1 cellular context compared by ENCODE assay signal in the genomic region with DNA sequence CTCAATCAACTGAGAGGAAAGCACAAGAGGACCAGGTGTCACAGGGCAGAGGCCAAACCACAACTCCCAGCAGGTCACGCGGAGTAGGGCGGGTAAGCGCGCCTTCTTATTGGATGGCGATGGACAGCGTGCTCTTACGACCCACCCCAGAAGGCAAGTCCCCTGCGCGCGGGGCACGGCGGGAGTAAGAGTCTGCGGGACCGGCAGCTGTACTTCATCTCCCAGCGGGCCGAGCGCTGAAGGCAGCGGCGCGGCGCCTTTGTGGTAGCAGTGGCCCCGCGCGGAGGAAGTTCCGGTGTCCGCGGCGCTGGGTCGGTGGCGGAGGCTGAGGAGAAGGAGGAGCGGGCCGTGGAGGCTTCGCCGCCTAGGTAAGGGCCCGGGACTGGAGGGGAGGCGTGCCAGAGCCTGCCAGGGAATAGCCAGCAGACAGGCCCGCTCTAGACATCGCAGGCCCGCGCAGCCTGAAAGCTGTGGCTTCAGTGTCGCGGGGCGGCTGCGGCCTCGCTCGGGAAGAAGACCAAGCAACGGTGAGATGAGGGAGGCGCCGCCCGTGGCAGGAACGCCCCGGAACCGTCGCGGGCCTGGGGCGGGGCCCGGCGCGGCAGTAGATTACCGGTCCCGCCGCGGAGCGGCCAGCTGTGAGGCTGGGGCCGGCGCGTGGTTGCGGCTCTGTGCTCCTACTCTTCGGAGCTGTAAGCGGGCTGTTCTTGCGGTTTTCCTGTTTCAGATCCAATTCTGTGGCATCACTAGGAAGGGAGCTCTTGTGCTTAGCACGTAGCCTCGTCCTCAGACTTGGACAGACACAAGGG.
TF ChIP-seq lines count a peak whose summit lies in the region.

A gene with protein sequence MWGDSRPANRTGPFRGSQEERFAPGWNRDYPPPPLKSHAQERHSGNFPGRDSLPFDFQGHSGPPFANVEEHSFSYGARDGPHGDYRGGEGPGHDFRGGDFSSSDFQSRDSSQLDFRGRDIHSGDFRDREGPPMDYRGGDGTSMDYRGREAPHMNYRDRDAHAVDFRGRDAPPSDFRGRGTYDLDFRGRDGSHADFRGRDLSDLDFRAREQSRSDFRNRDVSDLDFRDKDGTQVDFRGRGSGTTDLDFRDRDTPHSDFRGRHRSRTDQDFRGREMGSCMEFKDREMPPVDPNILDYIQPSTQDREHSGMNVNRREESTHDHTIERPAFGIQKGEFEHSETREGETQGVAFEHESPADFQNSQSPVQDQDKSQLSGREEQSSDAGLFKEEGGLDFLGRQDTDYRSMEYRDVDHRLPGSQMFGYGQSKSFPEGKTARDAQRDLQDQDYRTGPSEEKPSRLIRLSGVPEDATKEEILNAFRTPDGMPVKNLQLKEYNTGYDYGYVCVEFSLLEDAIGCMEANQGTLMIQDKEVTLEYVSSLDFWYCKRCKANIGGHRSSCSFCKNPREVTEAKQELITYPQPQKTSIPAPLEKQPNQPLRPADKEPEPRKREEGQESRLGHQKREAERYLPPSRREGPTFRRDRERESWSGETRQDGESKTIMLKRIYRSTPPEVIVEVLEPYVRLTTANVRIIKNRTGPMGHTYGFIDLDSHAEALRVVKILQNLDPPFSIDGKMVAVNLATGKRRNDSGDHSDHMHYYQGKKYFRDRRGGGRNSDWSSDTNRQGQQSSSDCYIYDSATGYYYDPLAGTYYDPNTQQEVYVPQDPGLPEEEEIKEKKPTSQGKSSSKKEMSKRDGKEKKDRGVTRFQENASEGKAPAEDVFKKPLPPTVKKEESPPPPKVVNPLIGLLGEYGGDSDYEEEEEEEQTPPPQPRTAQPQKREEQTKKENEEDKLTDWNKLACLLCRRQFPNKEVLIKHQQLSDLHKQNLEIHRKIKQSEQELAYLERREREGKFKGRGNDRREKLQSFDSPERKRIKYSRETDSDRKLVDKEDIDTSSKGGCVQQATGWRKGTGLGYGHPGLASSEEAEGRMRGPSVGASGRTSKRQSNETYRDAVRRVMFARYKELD (plus strand): TSS at position 293 of the 809 bp plus-strand sequence. CDS start 22,492 bp downstream, outside the sequence.

TF ChIP-seq in HepG2, 621 proteins besides CTCF, POLR2A, EP300 and RAD21 (continued from another document and continues in another):
- TF ChIP-seq, protein P1, sequence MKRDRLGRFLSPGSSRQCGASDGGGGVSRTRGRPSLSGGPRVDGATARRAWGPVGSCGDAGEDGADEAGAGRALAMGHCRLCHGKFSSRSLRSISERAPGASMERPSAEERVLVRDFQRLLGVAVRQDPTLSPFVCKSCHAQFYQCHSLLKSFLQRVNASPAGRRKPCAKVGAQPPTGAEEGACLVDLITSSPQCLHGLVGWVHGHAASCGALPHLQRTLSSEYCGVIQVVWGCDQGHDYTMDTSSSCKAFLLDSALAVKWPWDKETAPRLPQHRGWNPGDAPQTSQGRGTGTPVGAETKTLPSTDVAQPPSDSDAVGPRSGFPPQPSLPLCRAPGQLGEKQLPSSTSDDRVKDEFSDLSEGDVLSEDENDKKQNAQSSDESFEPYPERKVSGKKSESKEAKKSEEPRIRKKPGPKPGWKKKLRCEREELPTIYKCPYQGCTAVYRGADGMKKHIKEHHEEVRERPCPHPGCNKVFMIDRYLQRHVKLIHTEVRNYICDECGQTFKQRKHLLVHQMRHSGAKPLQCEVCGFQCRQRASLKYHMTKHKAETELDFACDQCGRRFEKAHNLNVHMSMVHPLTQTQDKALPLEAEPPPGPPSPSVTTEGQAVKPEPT (CRISPR knock-in tag; IDR thresholded peaks at IDR 0.05; ENCODE audit: low read depth): no peak; the same call in 1 of the 2 replicates
- TF ChIP-seq ZSCAN20 (CRISPR knock-in tag; IDR thresholded peaks at IDR 0.05; ENCODE audit: borderline replicate concordance) (0 out of 2 replicates have a peak, but pooled peaks have one; percentile 58), RNF2 (conservative IDR thresholded peaks at IDR 0.05; ENCODE audit: low read depth) (peak; percentile 82), AKAP8 (CRISPR knock-in tag; IDR thresholded peaks at IDR 0.05) (no peak), MAFK (conservative IDR thresholded peaks at IDR 0.05 in 1 of 2, IDR thresholded peaks at IDR 0.05 in 1 of 2; ENCODE audit: low read length in 2 of 2) (no peak), MIXL1 (CRISPR knock-in tag; IDR thresholded peaks at IDR 0.05) (0 out of 2 replicates have a peak, but pooled peaks have one; percentile 22), ZNF552 (CRISPR knock-in tag; IDR thresholded peaks at IDR 0.05; ENCODE audit: borderline replicate concordance) (no peak; the same call in 1 of the 2 replicates), HHEX (CRISPR knock-in tag; IDR thresholded peaks at IDR 0.05) (no peak), ZKSCAN5 (CRISPR knock-in tag; IDR thresholded peaks at IDR 0.05) (no peak), ZNF660 (CRISPR knock-in tag; IDR thresholded peaks at IDR 0.05; ENCODE audit: borderline replicate concordance, low read depth) (no peak), SRY (CRISPR knock-in tag; IDR thresholded peaks at IDR 0.05) (no peak), RXRA (CRISPR knock-in tag; IDR thresholded peaks at IDR 0.05) (peak; percentile 85), HCFC1 (IDR thresholded peaks at IDR 0.05; ENCODE audit: low read depth, low read length) (peak; percentile 86), ZNF530 (CRISPR knock-in tag; IDR thresholded peaks at IDR 0.05; ENCODE audit: low read depth) (peak; percentile 49), ZNF83 (CRISPR knock-in tag; IDR thresholded peaks at IDR 0.05; ENCODE audit: borderline replicate concordance) (peak; percentile 66; the same call in 1 of the 2 replicates), ZNF589 (CRISPR knock-in tag; conservative IDR thresholded peaks at IDR 0.05) (no peak), KDM3A (CRISPR knock-in tag; IDR thresholded peaks at IDR 0.05; ENCODE audit: low read depth) (peak; percentile 82; the same call in 1 of the 2 replicates), ZBTB8A (CRISPR knock-in tag; IDR thresholded peaks at IDR 0.05; ENCODE audit: borderline replicate concordance, low read depth) (no peak), NFRKB (IDR thresholded peaks at IDR 0.05) (no peak), ZNF143 (CRISPR knock-in tag; IDR thresholded peaks at IDR 0.05) (peak; percentile 98), ZNF326 (CRISPR knock-in tag; IDR thresholded peaks at IDR 0.05; ENCODE audit: borderline replicate concordance) (no peak), ZNF354B (CRISPR knock-in tag; IDR thresholded peaks at IDR 0.05) (no peak), ZNF430 (CRISPR knock-in tag; IDR thresholded peaks at IDR 0.05) (peak; percentile 71; the same call in 1 of the 2 replicates), ZMYM3 (CRISPR knock-in tag; IDR thresholded peaks at IDR 0.05) (no peak), ZNF367 (CRISPR knock-in tag; IDR thresholded peaks at IDR 0.05; ENCODE audit: borderline replicate concordance) (0 out of 2 replicates have a peak, but pooled peaks have one; percentile 52), CREB1 (IDR thresholded peaks at IDR 0.05) (peak; percentile 76), CREB1 (CRISPR knock-in tag; IDR thresholded peaks at IDR 0.05) (peak; percentile 95), BORCS8-MEF2B (CRISPR knock-in tag; IDR thresholded peaks at IDR 0.05) (no peak), RFXANK (CRISPR knock-in tag; IDR thresholded peaks at IDR 0.05) (peak; percentile 39; the same call in 1 of the 2 replicates), MYC (CRISPR knock-in tag; IDR thresholded peaks at IDR 0.05; ENCODE audit: borderline replicate concordance) (peak; percentile 87), ARNTL (CRISPR knock-in tag; IDR thresholded peaks at IDR 0.05) (0 out of 2 replicates have a peak, but pooled peaks have one; percentile 15), CHD4 (IDR thresholded peaks at IDR 0.05; ENCODE audit: borderline replicate concordance, low read length) (no peak), IRF2 (CRISPR knock-in tag; IDR thresholded peaks at IDR 0.05) (peak; percentile 92), HNRNPUL1 (IDR thresholded peaks at IDR 0.05; ENCODE audit: low read depth, low read length) (peak; percentile 67; the same call in 1 of the 2 replicates)
- TF ChIP-seq, protein P2, sequence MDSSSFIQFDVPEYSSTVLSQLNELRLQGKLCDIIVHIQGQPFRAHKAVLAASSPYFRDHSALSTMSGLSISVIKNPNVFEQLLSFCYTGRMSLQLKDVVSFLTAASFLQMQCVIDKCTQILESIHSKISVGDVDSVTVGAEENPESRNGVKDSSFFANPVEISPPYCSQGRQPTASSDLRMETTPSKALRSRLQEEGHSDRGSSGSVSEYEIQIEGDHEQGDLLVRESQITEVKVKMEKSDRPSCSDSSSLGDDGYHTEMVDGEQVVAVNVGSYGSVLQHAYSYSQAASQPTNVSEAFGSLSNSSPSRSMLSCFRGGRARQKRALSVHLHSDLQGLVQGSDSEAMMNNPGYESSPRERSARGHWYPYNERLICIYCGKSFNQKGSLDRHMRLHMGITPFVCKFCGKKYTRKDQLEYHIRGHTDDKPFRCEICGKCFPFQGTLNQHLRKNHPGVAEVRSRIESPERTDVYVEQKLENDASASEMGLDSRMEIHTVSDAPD (CRISPR knock-in tag; IDR thresholded peaks at IDR 0.05): no peak
- TF ChIP-seq, protein P3, sequence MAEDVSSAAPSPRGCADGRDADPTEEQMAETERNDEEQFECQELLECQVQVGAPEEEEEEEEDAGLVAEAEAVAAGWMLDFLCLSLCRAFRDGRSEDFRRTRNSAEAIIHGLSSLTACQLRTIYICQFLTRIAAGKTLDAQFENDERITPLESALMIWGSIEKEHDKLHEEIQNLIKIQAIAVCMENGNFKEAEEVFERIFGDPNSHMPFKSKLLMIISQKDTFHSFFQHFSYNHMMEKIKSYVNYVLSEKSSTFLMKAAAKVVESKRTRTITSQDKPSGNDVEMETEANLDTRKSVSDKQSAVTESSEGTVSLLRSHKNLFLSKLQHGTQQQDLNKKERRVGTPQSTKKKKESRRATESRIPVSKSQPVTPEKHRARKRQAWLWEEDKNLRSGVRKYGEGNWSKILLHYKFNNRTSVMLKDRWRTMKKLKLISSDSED (CRISPR knock-in tag; IDR thresholded peaks at IDR 0.05): no peak
- TF ChIP-seq, protein P4, sequence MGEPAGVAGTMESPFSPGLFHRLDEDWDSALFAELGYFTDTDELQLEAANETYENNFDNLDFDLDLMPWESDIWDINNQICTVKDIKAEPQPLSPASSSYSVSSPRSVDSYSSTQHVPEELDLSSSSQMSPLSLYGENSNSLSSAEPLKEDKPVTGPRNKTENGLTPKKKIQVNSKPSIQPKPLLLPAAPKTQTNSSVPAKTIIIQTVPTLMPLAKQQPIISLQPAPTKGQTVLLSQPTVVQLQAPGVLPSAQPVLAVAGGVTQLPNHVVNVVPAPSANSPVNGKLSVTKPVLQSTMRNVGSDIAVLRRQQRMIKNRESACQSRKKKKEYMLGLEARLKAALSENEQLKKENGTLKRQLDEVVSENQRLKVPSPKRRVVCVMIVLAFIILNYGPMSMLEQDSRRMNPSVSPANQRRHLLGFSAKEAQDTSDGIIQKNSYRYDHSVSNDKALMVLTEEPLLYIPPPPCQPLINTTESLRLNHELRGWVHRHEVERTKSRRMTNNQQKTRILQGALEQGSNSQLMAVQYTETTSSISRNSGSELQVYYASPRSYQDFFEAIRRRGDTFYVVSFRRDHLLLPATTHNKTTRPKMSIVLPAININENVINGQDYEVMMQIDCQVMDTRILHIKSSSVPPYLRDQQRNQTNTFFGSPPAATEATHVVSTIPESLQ (CRISPR knock-in tag; conservative IDR thresholded peaks at IDR 0.05): no peak
- TF ChIP-seq, protein P5, sequence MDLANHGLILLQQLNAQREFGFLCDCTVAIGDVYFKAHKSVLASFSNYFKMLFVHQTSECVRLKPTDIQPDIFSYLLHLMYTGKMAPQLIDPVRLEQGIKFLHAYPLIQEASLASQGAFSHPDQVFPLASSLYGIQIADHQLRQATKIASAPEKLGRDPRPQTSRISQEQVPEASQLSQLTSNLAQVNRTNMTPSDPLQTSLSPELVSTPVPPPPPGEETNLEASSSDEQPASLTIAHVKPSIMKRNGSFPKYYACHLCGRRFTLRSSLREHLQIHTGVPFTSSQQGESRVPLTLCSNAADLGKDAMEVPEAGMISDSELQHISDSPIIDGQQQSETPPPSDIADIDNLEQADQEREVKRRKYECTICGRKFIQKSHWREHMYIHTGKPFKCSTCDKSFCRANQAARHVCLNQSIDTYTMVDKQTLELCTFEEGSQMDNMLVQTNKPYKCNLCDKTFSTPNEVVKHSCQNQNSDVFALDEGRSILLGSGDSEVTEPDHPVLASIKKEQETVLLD (CRISPR knock-in tag; IDR thresholded peaks at IDR 0.05; ENCODE audit: low read depth): peak; percentile 97
- TF ChIP-seq, protein P6, sequence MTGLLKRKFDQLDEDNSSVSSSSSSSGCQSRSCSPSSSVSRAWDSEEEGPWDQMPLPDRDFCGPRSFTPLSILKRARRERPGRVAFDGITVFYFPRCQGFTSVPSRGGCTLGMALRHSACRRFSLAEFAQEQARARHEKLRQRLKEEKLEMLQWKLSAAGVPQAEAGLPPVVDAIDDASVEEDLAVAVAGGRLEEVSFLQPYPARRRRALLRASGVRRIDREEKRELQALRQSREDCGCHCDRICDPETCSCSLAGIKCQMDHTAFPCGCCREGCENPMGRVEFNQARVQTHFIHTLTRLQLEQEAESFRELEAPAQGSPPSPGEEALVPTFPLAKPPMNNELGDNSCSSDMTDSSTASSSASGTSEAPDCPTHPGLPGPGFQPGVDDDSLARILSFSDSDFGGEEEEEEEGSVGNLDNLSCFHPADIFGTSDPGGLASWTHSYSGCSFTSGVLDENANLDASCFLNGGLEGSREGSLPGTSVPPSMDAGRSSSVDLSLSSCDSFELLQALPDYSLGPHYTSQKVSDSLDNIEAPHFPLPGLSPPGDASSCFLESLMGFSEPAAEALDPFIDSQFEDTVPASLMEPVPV (CRISPR knock-in tag; IDR thresholded peaks at IDR 0.05): peak; percentile 70
- TF ChIP-seq, protein P7, sequence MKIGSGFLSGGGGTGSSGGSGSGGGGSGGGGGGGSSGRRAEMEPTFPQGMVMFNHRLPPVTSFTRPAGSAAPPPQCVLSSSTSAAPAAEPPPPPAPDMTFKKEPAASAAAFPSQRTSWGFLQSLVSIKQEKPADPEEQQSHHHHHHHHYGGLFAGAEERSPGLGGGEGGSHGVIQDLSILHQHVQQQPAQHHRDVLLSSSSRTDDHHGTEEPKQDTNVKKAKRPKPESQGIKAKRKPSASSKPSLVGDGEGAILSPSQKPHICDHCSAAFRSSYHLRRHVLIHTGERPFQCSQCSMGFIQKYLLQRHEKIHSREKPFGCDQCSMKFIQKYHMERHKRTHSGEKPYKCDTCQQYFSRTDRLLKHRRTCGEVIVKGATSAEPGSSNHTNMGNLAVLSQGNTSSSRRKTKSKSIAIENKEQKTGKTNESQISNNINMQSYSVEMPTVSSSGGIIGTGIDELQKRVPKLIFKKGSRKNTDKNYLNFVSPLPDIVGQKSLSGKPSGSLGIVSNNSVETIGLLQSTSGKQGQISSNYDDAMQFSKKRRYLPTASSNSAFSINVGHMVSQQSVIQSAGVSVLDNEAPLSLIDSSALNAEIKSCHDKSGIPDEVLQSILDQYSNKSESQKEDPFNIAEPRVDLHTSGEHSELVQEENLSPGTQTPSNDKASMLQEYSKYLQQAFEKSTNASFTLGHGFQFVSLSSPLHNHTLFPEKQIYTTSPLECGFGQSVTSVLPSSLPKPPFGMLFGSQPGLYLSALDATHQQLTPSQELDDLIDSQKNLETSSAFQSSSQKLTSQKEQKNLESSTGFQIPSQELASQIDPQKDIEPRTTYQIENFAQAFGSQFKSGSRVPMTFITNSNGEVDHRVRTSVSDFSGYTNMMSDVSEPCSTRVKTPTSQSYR (CRISPR knock-in tag; IDR thresholded peaks at IDR 0.05; ENCODE audit: borderline replicate concordance): peak; percentile 40; the same call in 1 of the 2 replicates
- TF ChIP-seq, protein P8, sequence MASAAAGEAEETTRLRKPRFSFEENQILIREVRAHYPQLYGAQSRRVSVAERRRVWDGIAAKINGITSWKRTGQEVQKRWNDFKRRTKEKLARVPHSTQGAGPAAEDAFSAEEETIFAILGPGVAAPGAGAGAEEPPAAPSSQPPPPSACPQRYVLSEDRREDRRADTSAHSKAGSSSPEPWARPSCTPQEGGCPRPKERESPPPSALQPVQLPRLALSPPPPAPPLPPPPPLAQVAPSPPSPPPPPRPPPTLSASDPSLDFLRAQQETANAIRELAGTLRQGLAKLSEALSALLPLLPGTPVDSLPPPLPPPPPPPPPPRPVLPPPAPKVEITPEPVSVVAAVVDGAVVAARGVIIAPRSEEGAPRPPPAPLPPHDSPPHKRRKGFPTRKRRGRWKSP (CRISPR knock-in tag; IDR thresholded peaks at IDR 0.05): peak; percentile 19; the same call in 1 of the 2 replicates
